ENCODE assay signal across 29 cellular contexts in the genomic region with DNA sequence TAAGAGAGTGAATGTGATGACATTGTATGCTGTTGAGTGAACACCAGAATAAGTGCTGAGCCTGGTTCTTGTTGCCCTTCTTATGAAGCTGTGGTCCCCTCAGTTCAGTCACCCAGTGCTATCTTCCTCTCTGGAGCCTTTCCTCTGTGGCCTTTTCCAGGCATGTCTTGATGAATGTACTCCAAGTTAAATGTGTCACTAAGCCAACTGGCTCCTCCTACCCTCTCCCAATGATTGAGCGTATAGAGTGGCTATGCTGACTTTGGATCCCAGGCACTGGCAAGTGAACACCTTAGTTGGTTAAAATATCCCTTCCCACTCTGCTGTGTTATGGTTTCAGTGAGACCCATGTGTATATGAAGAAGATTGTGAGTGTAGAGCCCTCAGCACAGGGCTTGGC.
"Had no signal": no experiment of that assay in that cellular context is flagged by ENCODE, and none has a peak within 500 bp of the region (broad histone marks: within the 10 kb centered on the region; RNA-seq: fewer than 3 reads in every experiment).

No MANE protein-coding gene starts in this region.

- H3K4me1 ChIP-seq: adrenal gland had no signal

- H3K4me3 Mint-ChIP-seq: activated CD4-positive, alpha-beta T cell treated with anti-CD3 and anti-CD28 coated beads, Interleukin-2, amount 10 ng/mL, durations not matched to agents 24 days and 14 days; activated naive CD4-positive, alpha-beta T cell treated with anti-CD3 and anti-CD28 coated beads for 36 hours; activated T-cell treated with anti-CD3 and anti-CD28 coated beads, Interleukin-2, amount 50 U/mL, for 4 hours; activated T-helper 1 cell treated with anti-CD3 and anti-CD28 coated beads, Interleukin-12 subunit alpha, Interleukin-12 subunit beta, Interleukin-2, Interleukin-4 antibody, amounts not matched to agents 30 ng/mL and 10 ng/mL and 1 ng/mL, durations not matched to agents 14 hours and 24 hours and 36 hours; T-helper 1 cell treated with Interleukin-12 subunit alpha and Interleukin-12 subunit beta and Interleukin-4 antibody, amounts not matched to agents 30 μg/mL and 1 μg/mL, for 36 hours; T-helper 2 cell treated with Interferon-gamma antibody and Interleukin-4, amounts not matched to agents 5 μg/mL and 100 μg/mL, for 36 hours had no signal

- H3K4me3 ChIP-seq: adrenal gland, MG63, SJCRH30, SK-N-MC had no signal

- H3K27me3 ChIP-seq: adrenal gland, MG63, SJCRH30 had no signal

- H3K4me1 Mint-ChIP-seq: brain had no signal

- H3K27me3 Mint-ChIP-seq: brain had no signal

- H3K9me3 Mint-ChIP-seq: activated CD4-positive, alpha-beta T cell treated with anti-CD3 and anti-CD28 coated beads, Interleukin-2, amount 10 ng/mL, durations not matched to agents 24 days and 14 days; activated naive CD4-positive, alpha-beta T cell treated with anti-CD3 and anti-CD28 coated beads for 36 hours; activated naive CD4-positive, alpha-beta T cell treated with anti-CD3 and anti-CD28 coated beads, Interleukin-2, amount 50 U/mL, for 72 hours; activated T-cell treated with anti-CD3 and anti-CD28 coated beads, Interleukin-2, amount 50 U/mL, for 4 hours; activated T-helper 1 cell treated with anti-CD3 and anti-CD28 coated beads, Interleukin-12 subunit alpha, Interleukin-12 subunit beta, Interleukin-2, Interleukin-4 antibody, amounts not matched to agents 30 ng/mL and 10 ng/mL and 1 ng/mL, durations not matched to agents 14 hours and 24 hours and 36 hours; T-helper 1 cell treated with Interleukin-12 subunit alpha and Interleukin-12 subunit beta and Interleukin-4 antibody, amounts not matched to agents 30 μg/mL and 1 μg/mL, for 36 hours; T-helper 2 cell treated with Interferon-gamma antibody and Interleukin-4, amounts not matched to agents 5 μg/mL and 100 μg/mL, for 36 hours had no signal

- ATAC-seq: activated naive CD4-positive, alpha-beta T cell treated with anti-CD3 and anti-CD28 coated beads, Interleukin-2, amount 50 U/mL, for 72 hours; activated T-cell treated with anti-CD3 and anti-CD28 coated beads, Interleukin-2, amount 50 U/mL, for 4 hours; Panc1 had no signal

- H3K36me3 Mint-ChIP-seq: activated naive CD4-positive, alpha-beta T cell treated with anti-CD3 and anti-CD28 coated beads, Interleukin-2, amount 50 U/mL, for 72 hours; brain had no signal

- H3K9me3 ChIP-seq: adrenal gland, MG63, SJCRH30 had no signal

- H3K27ac ChIP-seq: adrenal gland, SJCRH30, SK-N-MC had no signal

- H3K36me3 ChIP-seq: adrenal gland, MG63, SJCRH30 had no signal

- H3K27ac Mint-ChIP-seq: activated CD4-positive, alpha-beta T cell treated with anti-CD3 and anti-CD28 coated beads, Interleukin-2, amount 10 ng/mL, durations not matched to agents 24 days and 14 days; activated naive CD4-positive, alpha-beta T cell treated with anti-CD3 and anti-CD28 coated beads for 36 hours; activated naive CD4-positive, alpha-beta T cell treated with anti-CD3 and anti-CD28 coated beads, Interleukin-2, amount 50 U/mL, for 72 hours; activated T-helper 1 cell treated with anti-CD3 and anti-CD28 coated beads, Interleukin-12 subunit alpha, Interleukin-12 subunit beta, Interleukin-2, Interleukin-4 antibody, amounts not matched to agents 30 ng/mL and 10 ng/mL and 1 ng/mL, durations not matched to agents 14 hours and 24 hours and 36 hours; T-helper 1 cell treated with Interleukin-12 subunit alpha and Interleukin-12 subunit beta and Interleukin-4 antibody, amounts not matched to agents 30 μg/mL and 1 μg/mL, for 36 hours; T-helper 2 cell treated with Interferon-gamma antibody and Interleukin-4, amounts not matched to agents 5 μg/mL and 100 μg/mL, for 36 hours had no signal

- DNase-seq: activated CD4-positive, alpha-beta T cell treated with anti-CD3 and anti-CD28 coated beads, Interleukin-2, amount 10 ng/mL, durations not matched to agents 24 days and 14 days; activated CD4-positive, alpha-beta T cell treated with anti-CD3 and anti-CD28 coated beads, Interleukin-2, amount 50 U/mL, for 48 hours; activated CD8-positive, alpha-beta memory T cell treated with anti-CD3 and anti-CD28 coated beads, Interleukin-2, amount 50 U/mL, for 4 hours; activated gamma-delta T cell treated with Interleukin-2 at 50 U/mL for 16 hours; activated naive CD4-positive, alpha-beta T cell treated with anti-CD3 and anti-CD28 coated beads for 36 hours; activated T-cell treated with anti-CD3 and anti-CD28 coated beads for 4 hours; activated T-cell treated with anti-CD3 and anti-CD28 coated beads, Interleukin-2, amount 50 U/mL, for 4 hours; adrenal gland; caudate nucleus; Kasumi-1; KG1; MG63; NCI-H1048; NCI-H1105 treated with DMSO at 0.1 percent for 48 hours; NCI-H1436; NCI-H1694; NCI-H1930; NCI-H2081 treated with DMSO at 0.1 percent for 48 hours; NCI-H345; NCI-H524 treated with DMSO at 0.1 percent for 48 hours; SHP77; SJCRH30 had no signal
